ENCODE assay signal across 1 cellular context in the genomic region with DNA sequence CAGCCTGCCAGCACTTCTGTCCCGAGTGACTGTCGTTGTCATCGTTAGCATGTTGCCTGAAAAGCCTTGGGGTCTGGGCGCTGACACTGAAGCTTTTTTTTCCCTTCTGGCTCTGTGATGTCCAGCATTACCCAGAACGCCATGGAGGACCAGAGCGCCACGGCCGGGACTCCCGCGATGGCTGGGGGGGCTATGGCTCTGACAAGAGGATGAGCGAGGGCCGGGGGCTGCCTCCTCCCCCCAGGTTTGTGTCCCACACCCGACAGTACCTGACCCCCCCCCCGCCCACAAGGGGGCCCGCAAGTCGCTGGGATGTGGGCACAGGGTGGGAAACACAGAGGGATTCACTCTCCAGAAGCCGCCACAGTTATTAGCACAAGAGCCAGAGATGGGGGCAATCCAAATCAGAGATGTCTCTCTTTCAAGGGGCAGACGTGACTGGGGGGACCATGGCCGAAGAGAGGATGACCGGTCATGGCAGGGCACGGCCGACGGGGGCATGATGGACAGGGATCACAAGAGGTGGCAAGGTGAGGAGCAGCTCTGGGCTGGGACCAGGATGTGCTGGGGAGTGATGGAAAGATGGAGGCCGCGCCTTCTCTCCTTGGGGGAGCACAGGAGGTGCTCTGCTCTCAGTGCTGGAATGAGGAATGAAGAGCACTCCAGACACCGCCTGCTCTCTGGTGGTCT.
TF ChIP-seq lines count a peak whose summit lies in the region.

No MANE protein-coding gene starts in this region.

TF ChIP-seq in IMR-90, 13 proteins besides CTCF, POLR2A, EP300 and RAD21:
- TF ChIP-seq MAZ (IDR thresholded peaks at IDR 0.05; ENCODE audit: borderline replicate concordance, low read depth, low read length), result no peak
- no peak for TF ChIP-seq MXI1 (IDR thresholded peaks at IDR 0.05; ENCODE audit: borderline replicate concordance, low read depth, low read length)
- TF ChIP-seq SMC3 (IDR thresholded peaks at IDR 0.05; ENCODE audit: low read depth, low read length), result no peak
- TF ChIP-seq CEBPB (IDR thresholded peaks at IDR 0.05; ENCODE audit: low read depth, low read length), result no peak
- TF ChIP-seq RFX5 (IDR thresholded peaks at IDR 0.05; ENCODE audit: low read depth, low read length), result no peak
